15 cellular contexts compared by ENCODE assay signal in the genomic region with DNA sequence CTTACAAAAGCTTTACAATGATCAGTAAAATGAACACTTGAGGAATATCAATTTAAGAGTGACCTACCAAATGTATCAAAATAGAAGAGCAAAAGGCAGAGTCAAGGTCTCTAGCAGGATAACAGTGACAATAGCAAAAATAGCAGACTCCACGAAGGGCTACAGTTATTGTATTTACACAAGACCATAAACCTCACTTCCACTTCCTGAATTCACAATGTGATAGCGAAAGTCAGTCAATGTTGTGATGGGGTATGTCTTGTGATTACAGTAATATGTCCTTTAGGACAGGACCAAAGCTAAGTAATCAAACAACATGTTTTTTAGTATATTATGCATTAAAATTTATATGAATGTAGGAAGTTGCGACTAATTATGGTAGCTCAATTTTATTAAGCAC.
DNase-seq lines count a peak whose midpoint lies in the region; ATAC-seq and TF ChIP-seq lines count a peak whose summit lies in the region.
"Had no signal": no experiment of that assay in that cellular context is flagged by ENCODE, and none has a peak within 500 bp of the region (broad histone marks: within the 10 kb centered on the region; RNA-seq: fewer than 3 reads in every experiment).

No MANE protein-coding gene starts in this region.

- POLR2A ChIA-PET in naive thymus-derived CD4-positive, alpha-beta T cell (lab: Charles Lee) = no interaction called here

- H3K27me3 Mint-ChIP-seq in naive thymus-derived CD4-positive, alpha-beta T cell = no peaks in the 10 kb centered on the region

- H3K4me1 ChIP-seq in mucosa of descending colon (ENCODE audit: low read depth) = no peaks in the 10 kb centered on the region
- H3K4me1 ChIP-seq in naive thymus-derived CD4-positive, alpha-beta T cell (ENCODE audit: control insufficient read depth in 2 of 2, insufficient read depth in 2 of 2, low read length in 2 of 2) = no peaks in the 10 kb centered on the region
- H3K4me1 ChIP-seq: gastroesophageal sphincter, spleen, uterus had no signal

- no peaks in the 10 kb centered on the region for H3K36me3 ChIP-seq in mucosa of descending colon (ENCODE audit: low read depth)
- H3K36me3 ChIP-seq in naive thymus-derived CD4-positive, alpha-beta T cell (ENCODE audit: control insufficient read depth in 2 of 3, insufficient read depth in 3 of 3, low read length in 3 of 3) = no peaks in the 10 kb centered on the region
- H3K36me3 ChIP-seq: gastroesophageal sphincter, spleen, uterus had no signal

- ATAC-seq in GM19324 (IDR thresholded peaks at IDR 0.05; ENCODE audit: low FRiP score, unreplicated experiment) (peak; percentile 95), HG02623 (IDR thresholded peaks at IDR 0.05; ENCODE audit: unreplicated experiment) (peak; percentile 81), HG03378 (IDR thresholded peaks at IDR 0.05; ENCODE audit: unreplicated experiment) (peak; percentile 92), mucosa of descending colon (peak; percentile 71)
- no peak for ATAC-seq in naive thymus-derived CD4-positive, alpha-beta T cell
- ATAC-seq: gastroesophageal sphincter, left cardiac atrium had no signal

- H3K4me3 ChIP-seq in mucosa of descending colon = no peak overlapping the region
- no peak overlapping the region for H3K4me3 ChIP-seq in naive thymus-derived CD4-positive, alpha-beta T cell (ENCODE audit: low read length)
- H3K4me3 ChIP-seq: dorsolateral prefrontal cortex, gastroesophageal sphincter, spleen, uterus had no signal

- H3K4me3 Mint-ChIP-seq in naive thymus-derived CD4-positive, alpha-beta T cell = no peak overlapping the region

- H3K27ac Mint-ChIP-seq in naive thymus-derived CD4-positive, alpha-beta T cell = peak overlapping the region in 1 of 9 donors; percentile 52

- H3K36me3 Mint-ChIP-seq in naive thymus-derived CD4-positive, alpha-beta T cell = no peaks in the 10 kb centered on the region

- H3K27ac ChIP-seq in naive thymus-derived CD4-positive, alpha-beta T cell (ENCODE audit: low read depth, low read length) = no peak overlapping the region
- H3K27ac ChIP-seq: dorsolateral prefrontal cortex, gastroesophageal sphincter, spleen, uterus had no signal

- intact Hi-C loops in mucosa of descending colon (cut with DNase I, micrococcal nuclease) = no loop called here
- intact Hi-C loops in naive thymus-derived CD4-positive, alpha-beta T cell (cut with micrococcal nuclease) = no loop called here

- peaks cover 10% of the 10 kb centered on the region for H3K9me3 ChIP-seq in mucosa of descending colon
- H3K9me3 ChIP-seq in naive thymus-derived CD4-positive, alpha-beta T cell (ENCODE audit: control insufficient read depth in 2 of 3, low read length in 3 of 3) = no peaks in the 10 kb centered on the region
- H3K9me3 ChIP-seq: uterus had no signal

- DNase-seq in mucosa of descending colon (no peak), mesenteric fat pad (ENCODE audit: low spot score) (no peak), DMS 273 (lab: John Stamatoyannopoulos, UW; ENCODE audit: unreplicated experiment) (no peak)
- DNase-seq in naive thymus-derived CD4-positive, alpha-beta T cell = no peak
- DNase-seq: activated CD8-positive, alpha-beta memory T cell treated with anti-CD3 and anti-CD28 coated beads for 24 hours; dorsolateral prefrontal cortex; left cardiac atrium; spleen; stimulated activated CD8-positive, alpha-beta memory T cell treated with anti-CD3 and anti-CD28 coated beads, Interleukin-4, amount 100 ng/mL, for 48 hours; T-helper 1 cell; uterus had no signal

- TF ChIP-seq CTCF in mucosa of descending colon (IDR thresholded peaks at IDR 0.05) = no peak

- no peaks in the 10 kb centered on the region for H3K27me3 ChIP-seq in naive thymus-derived CD4-positive, alpha-beta T cell (ENCODE audit: control insufficient read depth in 2 of 2, insufficient read depth in 2 of 2, low read length in 2 of 2)
- H3K27me3 ChIP-seq: dorsolateral prefrontal cortex, gastroesophageal sphincter, spleen, uterus had no signal

- CTCF ChIA-PET in naive thymus-derived CD4-positive, alpha-beta T cell (lab: Charles Lee) = no interaction called here

- H3K9me3 Mint-ChIP-seq in naive thymus-derived CD4-positive, alpha-beta T cell = peaks cover 2 to 44% (median 15%) of the 10 kb centered on the region in 11 donors

- H3K4me1 Mint-ChIP-seq in naive thymus-derived CD4-positive, alpha-beta T cell = no peaks in the 10 kb centered on the region
